Comparison of ENCODE assay signal across 8 cellular contexts in genomic region chr5:150700600-150701377, GRCh38. TPM values are rescaled to one million over a fixed set of nuclear protein-coding genes. Genes with fewer than 3 reads are reported as not detected.
DNase-seq lines count a peak whose midpoint lies in the region; ATAC-seq, FAIRE-seq and TF ChIP-seq lines count a peak whose summit lies in the region.

RBM22 (minus strand) TSS chr5:150701062; CDS start chr5:150700985, 77 bp downstream.

- H3K27ac Mint-ChIP-seq in activated naive CD8-positive, alpha-beta T cell treated with anti-CD3 and anti-CD28 coated beads, Interleukin-2, amount 10 ng/mL, durations not matched to agents 7 days and 5 days, result no peak within 1 kb of the TSS

- H3K36me3 Mint-ChIP-seq in activated naive CD8-positive, alpha-beta T cell treated with anti-CD3 and anti-CD28 coated beads, Interleukin-2, amount 10 ng/mL, durations not matched to agents 7 days and 5 days, result peaks cover 12% of the 10 kb centered on the region

- TF ChIP-seq EP300 in tibial nerve (IDR thresholded peaks at IDR 0.05), result peak; percentile 92 to 98

- TF ChIP-seq POLR2A in GM10847 (IDR thresholded peaks at IDR 0.05; ENCODE audit: extremely low read depth, insufficient read length) (peak; percentile 60), tibial nerve (IDR thresholded peaks at IDR 0.05) (peak; percentile 63 to 83)

- H3K4me3 Mint-ChIP-seq in activated naive CD8-positive, alpha-beta T cell treated with anti-CD3 and anti-CD28 coated beads, Interleukin-2, amount 10 ng/mL, durations not matched to agents 7 days and 5 days, result no peak within 1 kb of the TSS

- H3K4me3 ChIP-seq in pancreas, result peak within 1 kb of the TSS; percentile 53 to 98 (median 76)
- peak within 1 kb of the TSS; percentile 72 to 99 (median 92) for H3K4me3 ChIP-seq in tibial nerve

- peaks cover 9 to 14% (median 11%) of the 10 kb centered on the region in 3 donors for H3K4me1 ChIP-seq in pancreas
- peaks cover 0 to 28% (median 8%) of the 10 kb centered on the region in 4 donors for H3K4me1 ChIP-seq in tibial nerve

- H3K27me3 Mint-ChIP-seq in activated naive CD8-positive, alpha-beta T cell treated with anti-CD3 and anti-CD28 coated beads, Interleukin-2, amount 10 ng/mL, durations not matched to agents 7 days and 5 days, result no peaks in the 10 kb centered on the region

- ATAC-seq in HG02588 (IDR thresholded peaks at IDR 0.05; ENCODE audit: unreplicated experiment) (peak; percentile 96), Right ventricle myocardium inferior (peak; percentile 99), pancreas (peak; percentile 99 to 100 (median 99))
- ATAC-seq in activated naive CD8-positive, alpha-beta T cell treated with anti-CD3 and anti-CD28 coated beads, Interleukin-2, amount 10 ng/mL, durations not matched to agents 7 days and 5 days (ENCODE audit: low read depth), result peak; percentile 97

- H3K9me3 Mint-ChIP-seq in activated naive CD8-positive, alpha-beta T cell treated with anti-CD3 and anti-CD28 coated beads, Interleukin-2, amount 10 ng/mL, durations not matched to agents 7 days and 5 days, result no peaks in the 10 kb centered on the region

- 0% methylated on average over 58 to 59 of the region's 59 CpGs for WGBS in pancreas, 2 donors
- WGBS in tibial nerve, 2 donors, result 0% methylated on average over 49 to 59 of the region's 59 CpGs

- H3K36me3 ChIP-seq in pancreas (peaks cover 0 to 28% (median 8%) of the 10 kb centered on the region in 3 donors), tibial nerve (peaks cover 6 to 34% (median 33%) of the 10 kb centered on the region in 3 donors)

- DNase-seq in NCI-H1048 (lab: John Stamatoyannopoulos, UW) (peak; percentile 80), SKM-1 (lab: John Stamatoyannopoulos, UW; ENCODE audit: unreplicated experiment) (peak; percentile 69), Right ventricle myocardium inferior (ENCODE audit: missing footprints) (peak; percentile 97), pancreas (peak; percentile 87 to 96 (median 92)), tibial nerve (ENCODE audit: low spot score in 2 of 2) (peak; percentile 89 to 93)
- peak; percentile 89 for DNase-seq in activated naive CD8-positive, alpha-beta T cell treated with anti-CD3 and anti-CD28 coated beads, Interleukin-2, amount 10 ng/mL, durations not matched to agents 7 days and 5 days

- peak; percentile 67 for FAIRE-seq in pancreas (lab: Jason Lieb, UNC)

- peak within 1 kb of the TSS; percentile 61 to 92 (median 88) for H3K27ac ChIP-seq in pancreas
- peak within 1 kb of the TSS; percentile 88 to 100 (median 98) for H3K27ac ChIP-seq in tibial nerve

- intact Hi-C loops in Right ventricle myocardium inferior (cut with DNase I) (loop anchor here (5.0 kb wide), 3 partner anchors 43 to 147 kb away; partner anchors contain the start of genes IRGM and SMIM3), pancreas (cut with DNase I) (loop anchor here in 1 of 3 donors (10.0 kb wide), 1 partner anchor 144 kb away; the partner anchor contains the start of gene IRGM)

- H3K27me3 ChIP-seq in pancreas (no peaks in the 10 kb centered on the region), tibial nerve (no peaks in the 10 kb centered on the region)

- TF ChIP-seq CTCF in pancreas (IDR thresholded peaks at IDR 0.05), result peak in 3 of 4 donors; percentile 20 to 54 (median 29)
- TF ChIP-seq CTCF in tibial nerve (IDR thresholded peaks at IDR 0.05), result peak; percentile 55 to 89 (median 70)

- H3K9me3 ChIP-seq in pancreas, result no peaks in the 10 kb centered on the region
- no peaks in the 10 kb centered on the region for H3K9me3 ChIP-seq in tibial nerve

- POLR2A ChIA-PET in activated naive CD8-positive, alpha-beta T cell treated with anti-CD3 and anti-CD28 coated beads, Interleukin-2, amount 10 ng/mL, durations not matched to agents 7 days and 5 days (lab: Charles Lee), result interaction anchor here (0.6 to 2.7 kb wide), 27 partner anchors 8 to 552 kb away, joined by 3 to 25 read pairs (median 4); partner anchors contain the start of genes DCTN4, GM2A, IRGM and SMIM3

- peaks cover 7% of the 10 kb centered on the region for H3K4me1 Mint-ChIP-seq in activated naive CD8-positive, alpha-beta T cell treated with anti-CD3 and anti-CD28 coated beads, Interleukin-2, amount 10 ng/mL, durations not matched to agents 7 days and 5 days

RNA-seq across cellular contexts. Expression of gene RBM22, which starts in this region (rescaled TPM):
- 10 to 100 TPM; 72.9 to 74.6 TPM for total RNA-seq in activated naive CD8-positive, alpha-beta T cell treated with anti-CD3 and anti-CD28 coated beads, Interleukin-2, amount 10 ng/mL, durations not matched to agents 7 days and 5 days
- 30.5 TPM for total RNA-seq in Right ventricle myocardium inferior
- 10 to 100 TPM; 14.8 to 25.9 (median 18.4) TPM for total RNA-seq in pancreas
- polyA plus RNA-seq in pancreas, result 10 to 100 TPM; 21.3 to 32.3 TPM
- 10 to 100 TPM; 24.7 to 41.6 (median 33.2) TPM for total RNA-seq in tibial nerve

Comparison
In these comparisons a context has a peak if more than half of its experiments do, and no peak if none do; other contexts are left out.
1. Peak in every context shown above with its lines: DNase-seq, ATAC-seq, H3K4me3 ChIP-seq and H3K27ac ChIP-seq.